2 cellular contexts compared by ENCODE assay signal in the genomic region with DNA sequence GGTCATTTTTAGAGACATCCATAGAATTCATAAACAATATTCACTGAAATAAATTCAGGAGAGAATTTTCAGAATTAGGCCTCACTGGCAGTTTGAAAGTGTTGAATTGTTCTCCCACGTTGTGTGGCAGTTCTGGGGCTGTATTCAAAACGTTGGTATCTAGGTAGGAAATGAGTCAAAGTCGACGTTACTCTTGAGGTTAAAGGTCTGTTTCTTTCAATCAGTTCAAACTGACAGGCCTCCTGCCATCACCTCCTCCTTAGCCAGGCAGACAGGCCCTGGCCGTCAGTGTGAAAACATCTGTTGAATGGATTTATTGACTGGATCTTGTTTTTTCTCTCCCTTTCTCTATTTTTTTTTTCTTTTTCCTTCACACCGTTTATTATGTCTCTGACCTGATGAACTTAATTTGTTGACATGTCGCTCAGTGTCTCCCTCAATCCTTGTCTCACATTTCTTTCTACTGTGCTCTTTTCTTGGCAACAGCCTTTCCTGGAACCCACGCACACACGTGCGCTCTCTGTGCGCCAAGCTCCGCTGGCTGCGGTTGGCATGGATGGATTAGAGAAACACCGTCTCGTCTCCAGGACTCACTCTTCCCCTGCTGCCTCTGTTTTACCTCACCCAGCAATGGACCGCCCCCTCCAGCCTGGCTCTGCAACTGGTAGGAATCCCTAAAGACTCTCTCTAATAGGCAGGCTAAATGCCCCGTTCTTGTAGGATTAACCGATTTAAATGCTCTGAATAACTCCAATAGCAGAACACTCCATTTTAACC.
A peak's percentile ranks its signal among the peaks of the same experiment; 100 is the strongest.
TF ChIP-seq lines count a peak whose summit lies in the region.

No MANE protein-coding gene starts in this region.

TF ChIP-seq in IMR-90, 13 proteins besides CTCF, POLR2A, EP300 and RAD21:
- TF ChIP-seq CEBPB (IDR thresholded peaks at IDR 0.05; ENCODE audit: low read depth, low read length) (no peak), MXI1 (IDR thresholded peaks at IDR 0.05; ENCODE audit: borderline replicate concordance, low read depth, low read length) (no peak), FOS (IDR thresholded peaks at IDR 0.05; ENCODE audit: low read depth, low read length) (no peak), USF2 (IDR thresholded peaks at IDR 0.05; ENCODE audit: low read depth, low read length) (no peak), RCOR1 (IDR thresholded peaks at IDR 0.05; ENCODE audit: insufficient replicate concordance, low read length) (no peak), CHD1 (IDR thresholded peaks at IDR 0.05; ENCODE audit: low read depth, low read length) (no peak), BHLHE40 (IDR thresholded peaks at IDR 0.05; ENCODE audit: low read depth, low read length) (no peak), RFX5 (IDR thresholded peaks at IDR 0.05; ENCODE audit: low read depth, low read length) (no peak), MAFK (IDR thresholded peaks at IDR 0.05; ENCODE audit: low read depth, low read length) (no peak), SMC3 (IDR thresholded peaks at IDR 0.05; ENCODE audit: low read depth, low read length) (no peak), NFE2L2 (IDR thresholded peaks at IDR 0.05; ENCODE audit: low read depth, low read length) (no peak), ELK1 (IDR thresholded peaks at IDR 0.05; ENCODE audit: borderline replicate concordance, low read depth, low read length) (no peak), MAZ (IDR thresholded peaks at IDR 0.05; ENCODE audit: borderline replicate concordance, low read depth, low read length) (no peak)

TF ChIP-seq in GM12878, 131 proteins besides CTCF, POLR2A, EP300 and RAD21:
- TF ChIP-seq NR2F1 (conservative IDR thresholded peaks at IDR 0.05), result peak; percentile 30; the same call in 1 of the 2 replicates
- no peak for TF ChIP-seq SREBF2 (IDR thresholded peaks at IDR 0.05; ENCODE audit: low read length)
